Comparison of ENCODE assay signal across 10 cellular contexts in genomic region chr12:9740109-9740750, GRCh38. TPM values are rescaled to one million over a fixed set of nuclear protein-coding genes. Genes with fewer than 3 reads are reported as not detected.
DNase-seq lines count a peak whose midpoint lies in the region; ATAC-seq and TF ChIP-seq lines count a peak whose summit lies in the region.
"Had no signal": no experiment of that assay in that cellular context is flagged by ENCODE, and none has a peak within 500 bp of the region (broad histone marks: within the 10 kb centered on the region; RNA-seq: fewer than 3 reads in every experiment).

No MANE protein-coding gene starts in this region.

- H3K9me3 ChIP-seq in CD4-positive, CD25-positive, alpha-beta regulatory T cell (ENCODE audit: control insufficient read depth in 2 of 2, low read length in 2 of 2): no peaks in the 10 kb centered on the region
- H3K9me3 ChIP-seq in osteoblast (ENCODE audit: low read depth, low read length): no peaks in the 10 kb centered on the region

- H4K20me1 ChIP-seq in osteoblast (ENCODE audit: insufficient read depth, low read length): no peaks in the 10 kb centered on the region

- H3K4me1 Mint-ChIP-seq in CD4-positive, CD25-positive, alpha-beta regulatory T cell: peaks cover 35 to 72% (median 52%) of the 10 kb centered on the region in 4 donors

- H3K4me3 Mint-ChIP-seq in CD4-positive, CD25-positive, alpha-beta regulatory T cell: peak overlapping the region; percentile 51 to 75 (median 68)

- H3K27ac Mint-ChIP-seq in CD4-positive, CD25-positive, alpha-beta regulatory T cell: peak overlapping the region; percentile 88 to 96 (median 93)

- H3K27ac ChIP-seq in CD4-positive, CD25-positive, alpha-beta regulatory T cell (ENCODE audit: insufficient read depth, low read length, poor library complexity, severe bottlenecking): peak overlapping the region; percentile 84
- H3K27ac ChIP-seq in osteoblast (ENCODE audit: low read depth, low read length): no peak overlapping the region

- TF ChIP-seq CTCF in choroid plexus epithelial cell (conservative IDR thresholded peaks at IDR 0.05; ENCODE audit: low read depth, low read length): no peak
- no peak for TF ChIP-seq CTCF in osteoblast (IDR thresholded peaks at IDR 0.05; ENCODE audit: extremely low read depth, low read depth, low read length)

- H3K9me3 Mint-ChIP-seq in CD4-positive, CD25-positive, alpha-beta regulatory T cell: peaks cover 0 to 2% (median 0%) of the 10 kb centered on the region in 7 donors

- no peak for TF ChIP-seq RAD21 in Ishikawa (IDR thresholded peaks at IDR 0.05; ENCODE audit: low read depth)

- TF ChIP-seq EP300 in Ishikawa (IDR thresholded peaks at IDR 0.05; ENCODE audit: borderline replicate concordance): no peak

- ATAC-seq in CD4-positive, CD25-positive, alpha-beta regulatory T cell (ENCODE audit: low read depth in 2 of 2): no peak
- no peak for ATAC-seq in GM21737 (IDR thresholded peaks at IDR 0.05; ENCODE audit: unreplicated experiment)

- DNase-seq in CD4-positive, CD25-positive, alpha-beta regulatory T cell: peak in 1 of 3 donors; percentile 50
- DNase-seq in choroid plexus epithelial cell (ENCODE audit: low read depth) (no peak), osteoblast (ENCODE audit: insufficient read length, low spot score, missing footprints) (peak; percentile 44), ureter (ENCODE audit: low spot score) (no peak), iPS-NIHi7 (ENCODE audit: extremely low spot score) (no peak), GF-D8 (lab: John Stamatoyannopoulos, UW) (no peak)
- DNase-seq: NCI-H774 had no signal

- no peaks in the 10 kb centered on the region for H3K27me3 ChIP-seq in CD4-positive, CD25-positive, alpha-beta regulatory T cell (ENCODE audit: control insufficient read depth, insufficient read depth, low read length)
- no peaks in the 10 kb centered on the region for H3K27me3 ChIP-seq in osteoblast (ENCODE audit: insufficient read depth, low read length)

- no peak overlapping the region for H2AFZ ChIP-seq in osteoblast (ENCODE audit: low read length)

- no peak overlapping the region for H3K4me2 ChIP-seq in osteoblast (ENCODE audit: insufficient read depth, low read length)

- peaks cover 3% of the 10 kb centered on the region for H3K27me3 Mint-ChIP-seq in CD4-positive, CD25-positive, alpha-beta regulatory T cell

- peaks cover 48% of the 10 kb centered on the region for H3K4me1 ChIP-seq in CD4-positive, CD25-positive, alpha-beta regulatory T cell (ENCODE audit: control insufficient read depth, insufficient read depth, low read length, poor library complexity, severe bottlenecking)
- no peaks in the 10 kb centered on the region for H3K4me1 ChIP-seq in osteoblast (ENCODE audit: insufficient read depth, low read length)

- H3K4me3 ChIP-seq in CD4-positive, CD25-positive, alpha-beta regulatory T cell (ENCODE audit: low read depth, low read length): peak overlapping the region; percentile 42
- H3K4me3 ChIP-seq in choroid plexus epithelial cell (ENCODE audit: low read depth, low read length): peak overlapping the region; percentile 41
- no peak overlapping the region for H3K4me3 ChIP-seq in osteoblast (ENCODE audit: insufficient read depth, low read length)

- H3K79me2 ChIP-seq in osteoblast (ENCODE audit: insufficient read depth, low read length): no peaks in the 10 kb centered on the region

- H3K36me3 ChIP-seq in CD4-positive, CD25-positive, alpha-beta regulatory T cell (ENCODE audit: control insufficient read depth, insufficient read depth, low read length): no peaks in the 10 kb centered on the region
- no peaks in the 10 kb centered on the region for H3K36me3 ChIP-seq in osteoblast (ENCODE audit: insufficient read depth, low read length)

- no peaks in the 10 kb centered on the region for H3K36me3 Mint-ChIP-seq in CD4-positive, CD25-positive, alpha-beta regulatory T cell

TF ChIP-seq in Ishikawa, 13 proteins besides CTCF, POLR2A, EP300 and RAD21:
- TF ChIP-seq CREB1 (IDR thresholded peaks at IDR 0.05; ENCODE audit: low read depth) (0 out of 2 replicates have a peak, but pooled peaks have one; percentile 20), FOXM1 (IDR thresholded peaks at IDR 0.05; ENCODE audit: borderline replicate concordance, low read depth) (no peak), TEAD4 (IDR thresholded peaks at IDR 0.05) (no peak), ZBTB7A (IDR thresholded peaks at IDR 0.05; ENCODE audit: low read depth) (no peak), YY1 (IDR thresholded peaks at IDR 0.05; ENCODE audit: low read depth) (0 out of 2 replicates have a peak, but pooled peaks have one; percentile 27), MAX (IDR thresholded peaks at IDR 0.05) (peak; percentile 62), TAF1 (IDR thresholded peaks at IDR 0.05; ENCODE audit: low read depth) (no peak; the same call in 1 of the 2 replicates), NFIC (IDR thresholded peaks at IDR 0.05) (peak; percentile 11; the same call in 1 of the 2 replicates), EGR1 (IDR thresholded peaks at IDR 0.05) (no peak), CEBPB (IDR thresholded peaks at IDR 0.05) (no peak), USF1 (IDR thresholded peaks at IDR 0.05) (no peak)

RNA-seq across cellular contexts. Expression of gene CLECL1, which starts 7.3 kb away (rescaled TPM):
- total RNA-seq in CD4-positive, CD25-positive, alpha-beta regulatory T cell: 0.84 TPM
- not detected for polyA plus RNA-seq in CD4-positive, CD25-positive, alpha-beta regulatory T cell
- total RNA-seq in osteoblast: not detected in 2 replicates
- 0.91 TPM for total RNA-seq in ureter
- total RNA-seq: HT1080 had no signal

RNA-seq across cellular contexts. Expression of gene CD69, which starts 20.5 kb away (rescaled TPM):
- total RNA-seq in CD4-positive, CD25-positive, alpha-beta regulatory T cell: 1,130 TPM
- polyA plus RNA-seq in CD4-positive, CD25-positive, alpha-beta regulatory T cell: 100 to 1,000 TPM; 189 to 259 (median 222) TPM
- total RNA-seq in osteoblast (not detected in 2 replicates), ureter (10.7 TPM)

Comparison
In these comparisons a context has a peak if more than half of its experiments do, and no peak if none do; other contexts are left out.
1. RNA of gene CD69, which starts 20.5 kb away (total RNA-seq): 1,130 TPM in CD4-positive, CD25-positive, alpha-beta regulatory T cell (single experiment); 10.7 TPM in ureter (single experiment) and not detected in osteoblast; every median in the first group is over 10 times any median in the second.